8 cellular contexts compared by ENCODE assay signal in the genomic region with DNA sequence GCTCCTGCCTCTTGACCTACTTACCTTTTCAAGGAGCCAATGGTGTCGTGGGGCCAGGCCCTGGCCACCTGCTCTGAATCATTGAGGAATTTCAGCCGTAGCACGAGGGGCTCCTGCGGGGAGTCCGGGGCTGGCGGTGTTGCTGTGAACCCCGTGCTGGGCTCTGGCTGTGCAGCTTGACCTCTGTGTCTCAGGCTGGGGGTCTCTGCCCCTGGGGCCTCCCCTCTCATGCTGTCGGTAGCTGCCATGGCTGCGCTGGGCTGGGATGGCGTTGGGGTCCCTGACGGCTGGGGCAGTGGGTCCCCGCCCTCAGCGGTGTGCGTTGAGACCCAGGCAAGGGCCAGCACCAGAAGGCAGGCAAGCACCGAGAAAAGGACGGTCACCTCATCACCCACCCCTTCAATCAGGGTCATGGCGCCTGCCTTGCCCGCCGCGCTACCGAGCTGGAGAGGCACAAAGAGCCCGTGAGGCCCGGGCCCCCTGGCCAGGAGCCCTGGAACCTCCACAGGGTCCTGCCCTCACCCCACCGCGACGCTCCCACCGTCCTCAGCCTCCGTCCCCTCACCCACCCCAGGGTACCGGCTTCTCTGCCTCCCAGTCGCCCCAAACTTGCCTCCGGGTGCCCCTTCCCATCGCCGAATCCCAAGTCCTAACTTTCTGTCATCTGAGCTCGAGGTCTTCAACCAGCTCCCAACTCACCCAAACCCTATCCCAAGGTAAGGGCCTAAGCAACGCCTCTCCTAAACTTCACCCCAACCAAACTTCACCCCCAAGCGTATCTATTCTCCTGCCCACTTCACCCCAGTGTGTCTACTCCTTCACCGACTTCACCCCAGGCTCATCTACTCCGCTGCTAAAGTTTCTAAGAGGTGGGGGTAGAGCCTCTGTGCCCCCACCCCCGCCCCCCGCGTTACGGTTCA. TPM values are rescaled to one million over a fixed set of nuclear protein-coding genes. Genes with fewer than 3 reads are reported as not detected.
A peak's percentile ranks its signal among the peaks of the same experiment; 100 is the strongest.
DNase-seq lines count a peak whose midpoint lies in the region; ATAC-seq, FAIRE-seq and TF ChIP-seq lines count a peak whose summit lies in the region.

No MANE protein-coding gene starts in this region.

- peaks cover 9% of the 10 kb centered on the region for H3K36me3 Mint-ChIP-seq in activated naive CD8-positive, alpha-beta T cell treated with anti-CD3 and anti-CD28 coated beads, Interleukin-2, amount 10 ng/mL, durations not matched to agents 7 days and 5 days

- peak overlapping the region; percentile 96 for H3K27ac Mint-ChIP-seq in activated naive CD8-positive, alpha-beta T cell treated with anti-CD3 and anti-CD28 coated beads, Interleukin-2, amount 10 ng/mL, durations not matched to agents 7 days and 5 days

- H4K20me1 ChIP-seq in keratinocyte (ENCODE audit: control insufficient read depth, extremely low read depth, insufficient read depth, low read length), result no peaks in the 10 kb centered on the region

- H3K4me3 Mint-ChIP-seq in activated naive CD8-positive, alpha-beta T cell treated with anti-CD3 and anti-CD28 coated beads, Interleukin-2, amount 10 ng/mL, durations not matched to agents 7 days and 5 days, result peak overlapping the region; percentile 100

- H3K4me2 ChIP-seq in keratinocyte (ENCODE audit: control insufficient read depth, extremely low read depth, insufficient read depth, low read depth, low read length), result peak overlapping the region; percentile 97

- H3K4me1 Mint-ChIP-seq in activated naive CD8-positive, alpha-beta T cell treated with anti-CD3 and anti-CD28 coated beads, Interleukin-2, amount 10 ng/mL, durations not matched to agents 7 days and 5 days, result peaks cover 31% of the 10 kb centered on the region

- DNase-seq in NCI-H82 (lab: John Stamatoyannopoulos, UW) (peak; percentile 64), NCI-H82 treated with DMSO at 0.1 percent for 48 hours (lab: John Stamatoyannopoulos, UW; ENCODE audit: unreplicated experiment) (no peak), keratinocyte (ENCODE audit: low read depth, low spot score) (no peak), suprapubic skin (ENCODE audit: low spot score in 2 of 2) (peak in 1 of 2 donors; percentile 74), occipital lobe (lab: John Stamatoyannopoulos, UW) (no peak), DMS153 (lab: John Stamatoyannopoulos, UW) (no peak)
- no peak for DNase-seq in activated naive CD8-positive, alpha-beta T cell treated with anti-CD3 and anti-CD28 coated beads, Interleukin-2, amount 10 ng/mL, durations not matched to agents 7 days and 5 days

- no peaks in the 10 kb centered on the region for H3K9me3 ChIP-seq in keratinocyte (ENCODE audit: control insufficient read depth, low read depth, low read length)
- no peaks in the 10 kb centered on the region for H3K9me3 ChIP-seq in suprapubic skin

- H3K27ac ChIP-seq in keratinocyte (ENCODE audit: control insufficient read depth, insufficient read depth, low read length), result peak overlapping the region; percentile 52
- H3K27ac ChIP-seq in suprapubic skin, result peak overlapping the region; percentile 91

- no peak for ATAC-seq in activated naive CD8-positive, alpha-beta T cell treated with anti-CD3 and anti-CD28 coated beads, Interleukin-2, amount 10 ng/mL, durations not matched to agents 7 days and 5 days (ENCODE audit: low read depth)
- no peak for ATAC-seq in HG02981 (IDR thresholded peaks at IDR 0.05; ENCODE audit: unreplicated experiment)

- H3K27me3 Mint-ChIP-seq in activated naive CD8-positive, alpha-beta T cell treated with anti-CD3 and anti-CD28 coated beads, Interleukin-2, amount 10 ng/mL, durations not matched to agents 7 days and 5 days, result peaks cover 13% of the 10 kb centered on the region

- H3K9me3 Mint-ChIP-seq in activated naive CD8-positive, alpha-beta T cell treated with anti-CD3 and anti-CD28 coated beads, Interleukin-2, amount 10 ng/mL, durations not matched to agents 7 days and 5 days, result no peaks in the 10 kb centered on the region

- H2AFZ ChIP-seq in keratinocyte (ENCODE audit: control insufficient read depth, low read length), result peak overlapping the region; percentile 53

- H3K4me3 ChIP-seq in keratinocyte (ENCODE audit: control insufficient read depth in 2 of 3, extremely low read depth in 1 of 3, insufficient read depth in 2 of 3, low read depth in 1 of 3, low read length in 3 of 3), result peak overlapping the region; percentile 68 to 82 (median 79)
- H3K4me3 ChIP-seq in suprapubic skin, result peak overlapping the region; percentile 75

- H3K9ac ChIP-seq in keratinocyte (ENCODE audit: control insufficient read depth, extremely low read depth, insufficient read depth, low read length), result peak overlapping the region; percentile 79

- no peak for TF ChIP-seq POLR2A in suprapubic skin (IDR thresholded peaks at IDR 0.05)

- no peak for TF ChIP-seq EP300 in suprapubic skin (IDR thresholded peaks at IDR 0.05)

- no peaks in the 10 kb centered on the region for H3K27me3 ChIP-seq in keratinocyte (ENCODE audit: control insufficient read depth, extremely low read depth, insufficient read depth, low read length)
- H3K27me3 ChIP-seq in suprapubic skin, result no peaks in the 10 kb centered on the region

- H3K79me2 ChIP-seq in keratinocyte (ENCODE audit: control insufficient read depth, insufficient read depth, low read length), result peaks cover 35% of the 10 kb centered on the region

- peaks cover 2 to 7% of the 10 kb centered on the region in 2 experiments for H3K36me3 ChIP-seq in keratinocyte (ENCODE audit: control insufficient read depth in 2 of 2, extremely low read depth in 1 of 2, insufficient read depth in 2 of 2, low read length in 2 of 2)
- peaks cover 4% of the 10 kb centered on the region for H3K36me3 ChIP-seq in suprapubic skin

- no peaks in the 10 kb centered on the region for H3K9me1 ChIP-seq in keratinocyte (ENCODE audit: control insufficient read depth, extremely low read depth, insufficient read depth, low read length)

- 42% methylated on average over 31 of the region's 42 CpGs for WGBS in suprapubic skin

- FAIRE-seq in keratinocyte (lab: Jason Lieb, UNC), result no peak

- H3K4me1 ChIP-seq in keratinocyte (ENCODE audit: control insufficient read depth, extremely low read depth, insufficient read depth, low read length) (peaks cover 26% of the 10 kb centered on the region), suprapubic skin (peaks cover 73% of the 10 kb centered on the region)

- POLR2A ChIA-PET in activated naive CD8-positive, alpha-beta T cell treated with anti-CD3 and anti-CD28 coated beads, Interleukin-2, amount 10 ng/mL, durations not matched to agents 7 days and 5 days (lab: Charles Lee), result interaction anchor here (1.3 to 3.9 kb wide), 3 partner anchors 23 to 70 kb away, joined by 4 to 32 read pairs (median 10); partner anchors contain the start of genes ABCB8, CDK5 and SLC4A2

- dilution Hi-C loops in keratinocyte (cut with MboI; ENCODE audit: extremely low pct_ligation_motif_present, low sequenced_read_pairs), result no loop called here

- no peak for TF ChIP-seq CTCF in keratinocyte (optimal IDR thresholded peaks at IDR 0.05 in 1 of 3, IDR thresholded peaks at IDR 0.05 in 1 of 3, conservative IDR thresholded peaks at IDR 0.05 in 1 of 3; ENCODE audit: extremely low read depth in 1 of 3, insufficient read depth in 2 of 3, low read length in 3 of 3)
- TF ChIP-seq CTCF in suprapubic skin (IDR thresholded peaks at IDR 0.05), result no peak

RNA-seq across cellular contexts. Expression of gene TMUB1, which starts 0.9 kb away (rescaled TPM):
- total RNA-seq in activated naive CD8-positive, alpha-beta T cell treated with anti-CD3 and anti-CD28 coated beads, Interleukin-2, amount 10 ng/mL, durations not matched to agents 7 days and 5 days, result 10 to 100 TPM; 75.7 to 78.3 TPM
- polyA plus RNA-seq in keratinocyte, result 12.2 to 22.3 TPM (median 14.6 TPM) in 3 replicates
- 1.4 TPM for polyA plus RNA-seq in keratinocyte (2011; ENCODE audit: low read depth)
- polyA plus RNA-seq in keratinocyte (2011; cell fraction: cytosol; rRNA removed), result 15.8 and 29.4 TPM in 2 replicates
- 17.7 and 28.5 TPM in 2 replicates for polyA plus RNA-seq in keratinocyte (2011; cell fraction: nucleus; rRNA removed)
- polyA plus RNA-seq in keratinocyte (2012; ENCODE audit: low replicate concordance), result 19.0 and 37.5 TPM in 2 replicates
- polyA minus RNA-seq in keratinocyte, result 5.0 to 12.6 TPM (median 5.1 TPM) in 3 replicates
- polyA minus RNA-seq in keratinocyte (2011; cell fraction: cytosol; rRNA and poly(A)+ RNA removed), result 39.3 TPM
- polyA minus RNA-seq in keratinocyte (2011; cell fraction: nucleus; rRNA and poly(A)+ RNA removed), result 3.8 and 5.9 TPM in 2 replicates
- total RNA-seq in suprapubic skin (10 to 100 TPM; 32.5 to 50.3 (median 45.7) TPM), occipital lobe (9.7 TPM)

RNA-seq across cellular contexts. Expression of gene FASTK, which starts 1.8 kb away (rescaled TPM):
- total RNA-seq in activated naive CD8-positive, alpha-beta T cell treated with anti-CD3 and anti-CD28 coated beads, Interleukin-2, amount 10 ng/mL, durations not matched to agents 7 days and 5 days, result 100 to 1,000 TPM in 1 of 2 experiments, 10 to 100 TPM in 1; 96.5 to 100 TPM
- 27.2 to 39.3 TPM (median 31.4 TPM) in 3 replicates for polyA plus RNA-seq in keratinocyte
- 4.9 TPM for polyA plus RNA-seq in keratinocyte (2011; ENCODE audit: low read depth)
- polyA plus RNA-seq in keratinocyte (2011; cell fraction: cytosol; rRNA removed), result 24.1 and 41.9 TPM in 2 replicates
- polyA plus RNA-seq in keratinocyte (2011; cell fraction: nucleus; rRNA removed), result 79.8 and 106 TPM in 2 replicates
- polyA plus RNA-seq in keratinocyte (2012; ENCODE audit: low replicate concordance), result 38.7 and 40.3 TPM in 2 replicates
- polyA minus RNA-seq in keratinocyte, result 24.6 to 70.6 TPM (median 30.1 TPM) in 3 replicates
- 36.4 TPM for polyA minus RNA-seq in keratinocyte (2011; cell fraction: cytosol; rRNA and poly(A)+ RNA removed)
- polyA minus RNA-seq in keratinocyte (2011; cell fraction: nucleus; rRNA and poly(A)+ RNA removed), result 25.5 and 28.4 TPM in 2 replicates
- total RNA-seq in suprapubic skin (100 to 1,000 TPM in 2 of 4 donors, 10 to 100 TPM in 2; 76.8 to 102 (median 90.9) TPM), occipital lobe (30.7 TPM)

RNA-seq across cellular contexts. Expression of gene AGAP3, which starts 3.9 kb away (rescaled TPM):
- total RNA-seq in activated naive CD8-positive, alpha-beta T cell treated with anti-CD3 and anti-CD28 coated beads, Interleukin-2, amount 10 ng/mL, durations not matched to agents 7 days and 5 days, result 10 to 100 TPM; 31.7 to 32.7 TPM
- polyA plus RNA-seq in keratinocyte, result 64.3 to 96.7 TPM (median 83.2 TPM) in 3 replicates
- 29.0 TPM for polyA plus RNA-seq in keratinocyte (2011; ENCODE audit: low read depth)
- polyA plus RNA-seq in keratinocyte (2011; cell fraction: cytosol; rRNA removed), result 63.3 and 125 TPM in 2 replicates
- 199 and 238 TPM in 2 replicates for polyA plus RNA-seq in keratinocyte (2011; cell fraction: nucleus; rRNA removed)
- polyA plus RNA-seq in keratinocyte (2012; ENCODE audit: low replicate concordance), result 75.3 and 106 TPM in 2 replicates
- 88.1 to 181 TPM (median 91.1 TPM) in 3 replicates for polyA minus RNA-seq in keratinocyte
- 125 TPM for polyA minus RNA-seq in keratinocyte (2011; cell fraction: cytosol; rRNA and poly(A)+ RNA removed)
- 99.9 and 122 TPM in 2 replicates for polyA minus RNA-seq in keratinocyte (2011; cell fraction: nucleus; rRNA and poly(A)+ RNA removed)
- 100 to 1,000 TPM; 126 to 162 (median 134) TPM for total RNA-seq in suprapubic skin
- 85.6 TPM for total RNA-seq in occipital lobe

RNA-seq across cellular contexts. Expression of gene SLC4A2, which starts 23.0 kb away (rescaled TPM):
- total RNA-seq in activated naive CD8-positive, alpha-beta T cell treated with anti-CD3 and anti-CD28 coated beads, Interleukin-2, amount 10 ng/mL, durations not matched to agents 7 days and 5 days, result 10 to 100 TPM; 86.8 to 89.9 TPM
- 33.8 to 49.5 TPM (median 45.7 TPM) in 3 replicates for polyA plus RNA-seq in keratinocyte
- polyA plus RNA-seq in keratinocyte (2011; ENCODE audit: low read depth), result 6.7 TPM
- 15.6 and 34.0 TPM in 2 replicates for polyA plus RNA-seq in keratinocyte (2011; cell fraction: cytosol; rRNA removed)
- polyA plus RNA-seq in keratinocyte (2011; cell fraction: nucleus; rRNA removed), result 105 and 130 TPM in 2 replicates
- 37.6 and 80.4 TPM in 2 replicates for polyA plus RNA-seq in keratinocyte (2012; ENCODE audit: low replicate concordance)
- 32.3 to 150 TPM (median 64.9 TPM) in 3 replicates for polyA minus RNA-seq in keratinocyte
- polyA minus RNA-seq in keratinocyte (2011; cell fraction: cytosol; rRNA and poly(A)+ RNA removed), result 40.5 TPM
- polyA minus RNA-seq in keratinocyte (2011; cell fraction: nucleus; rRNA and poly(A)+ RNA removed), result 56.5 and 72.0 TPM in 2 replicates
- total RNA-seq in suprapubic skin (10 to 100 TPM; 31.9 to 78.7 (median 59.7) TPM), occipital lobe (13.7 TPM)

RNA-seq across cellular contexts. Expression of gene CDK5, which starts 24.7 kb away (rescaled TPM):
- 10 to 100 TPM; 15.3 to 15.9 TPM for total RNA-seq in activated naive CD8-positive, alpha-beta T cell treated with anti-CD3 and anti-CD28 coated beads, Interleukin-2, amount 10 ng/mL, durations not matched to agents 7 days and 5 days
- 19.3 to 26.3 TPM (median 22.8 TPM) in 3 replicates for polyA plus RNA-seq in keratinocyte
- 3.8 TPM for polyA plus RNA-seq in keratinocyte (2011; ENCODE audit: low read depth)
- 20.2 and 28.1 TPM in 2 replicates for polyA plus RNA-seq in keratinocyte (2011; cell fraction: cytosol; rRNA removed)
- polyA plus RNA-seq in keratinocyte (2011; cell fraction: nucleus; rRNA removed), result 13.9 and 16.9 TPM in 2 replicates
- polyA plus RNA-seq in keratinocyte (2012; ENCODE audit: low replicate concordance), result 11.2 and 16.9 TPM in 2 replicates
- 16.2 to 31.8 TPM (median 29.6 TPM) in 3 replicates for polyA minus RNA-seq in keratinocyte
- 15.9 TPM for polyA minus RNA-seq in keratinocyte (2011; cell fraction: cytosol; rRNA and poly(A)+ RNA removed)
- 6.0 and 14.3 TPM in 2 replicates for polyA minus RNA-seq in keratinocyte (2011; cell fraction: nucleus; rRNA and poly(A)+ RNA removed)
- total RNA-seq in suprapubic skin (10 to 100 TPM in 3 of 4 donors, 1 to 10 TPM in 1; 7.7 to 14.7 (median 13.4) TPM), occipital lobe (37.3 TPM)
